1 cellular context compared by ENCODE assay signal in the genomic region with DNA sequence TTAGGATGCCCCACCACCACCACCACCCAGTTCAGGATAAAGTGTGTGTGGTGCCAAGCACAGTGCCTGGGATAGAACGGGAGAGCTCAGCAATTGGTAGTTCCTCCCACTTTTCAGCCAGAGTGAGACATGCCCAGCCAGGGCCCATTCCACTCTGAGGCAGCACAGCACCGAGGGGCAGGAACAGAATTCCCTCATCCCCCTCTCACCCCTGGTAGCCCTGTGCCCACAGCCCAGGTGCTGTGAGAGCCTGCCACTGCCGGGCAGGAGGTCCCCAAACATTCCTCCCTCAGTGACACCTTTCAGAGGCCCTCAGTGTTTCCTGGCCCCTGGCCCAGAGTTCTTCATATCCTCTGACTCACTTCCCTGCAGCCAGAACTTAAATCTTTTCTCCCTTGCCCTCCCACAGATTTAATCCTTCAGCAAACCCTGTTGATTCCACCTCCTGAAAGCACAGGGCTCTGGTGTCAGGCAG.
TF ChIP-seq lines count a peak whose summit lies in the region.

No MANE protein-coding gene starts in this region.

TF ChIP-seq in endothelial cell of umbilical vein, 7 proteins besides CTCF, POLR2A, EP300 and RAD21 (continued from another document):
- TF ChIP-seq MYC (IDR thresholded peaks at IDR 0.05; ENCODE audit: low read depth, low read length): no peak
TF ChIP-seq in endothelial cell of umbilical vein: peak in this region for 2.
